ENCODE assay signal across 1 cellular context in the genomic region with DNA sequence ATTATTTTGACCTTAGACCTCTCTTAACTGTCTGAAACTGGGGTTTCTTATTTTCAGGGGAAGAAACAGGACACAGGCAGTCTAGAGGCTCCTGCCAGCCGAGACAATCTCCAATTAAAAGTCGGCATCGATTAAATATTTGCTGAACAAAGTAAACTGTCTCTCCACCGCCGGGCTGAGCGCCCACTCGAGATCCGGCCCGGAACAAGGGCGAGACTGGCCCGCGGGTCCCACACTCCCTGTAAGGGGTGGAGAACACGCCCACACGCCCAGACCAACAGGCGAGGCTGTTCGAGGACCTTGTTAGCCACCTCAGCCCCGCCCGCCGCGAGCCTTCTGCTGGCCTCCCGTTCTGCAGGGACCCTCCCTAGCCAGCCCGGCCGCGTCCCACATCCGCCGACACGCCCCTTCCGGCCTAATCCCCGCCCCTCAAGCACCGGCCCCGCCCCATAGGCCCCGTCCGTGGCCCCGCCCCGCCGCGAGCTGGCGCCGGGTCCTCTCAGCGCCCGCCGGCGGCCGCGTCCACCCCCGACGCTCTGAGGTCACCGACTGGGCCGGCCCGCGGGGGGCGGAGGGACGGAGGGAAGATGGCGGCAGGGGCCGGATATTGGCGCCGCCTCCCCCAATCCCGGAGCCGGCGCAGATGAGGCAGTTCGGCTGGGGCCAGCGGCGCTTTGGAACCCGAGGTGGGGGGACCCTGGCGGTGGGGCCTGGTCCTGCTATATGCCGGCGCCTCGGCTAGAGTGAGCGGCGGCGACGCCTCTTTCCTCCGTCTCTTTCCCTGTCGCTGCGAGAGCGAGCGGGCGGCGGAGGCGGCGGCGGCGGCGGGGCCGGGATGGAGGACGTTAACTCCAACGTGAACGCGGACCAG.
TF ChIP-seq lines count a peak whose summit lies in the region.

A gene (plus strand): TSS at position 625 of the 871 bp plus-strand sequence. CDS start 211 bp downstream, at position 836.

TF ChIP-seq in SK-N-SH, 30 proteins besides CTCF, POLR2A, EP300 and RAD21 (continued from another document):
- TF ChIP-seq, protein P1, sequence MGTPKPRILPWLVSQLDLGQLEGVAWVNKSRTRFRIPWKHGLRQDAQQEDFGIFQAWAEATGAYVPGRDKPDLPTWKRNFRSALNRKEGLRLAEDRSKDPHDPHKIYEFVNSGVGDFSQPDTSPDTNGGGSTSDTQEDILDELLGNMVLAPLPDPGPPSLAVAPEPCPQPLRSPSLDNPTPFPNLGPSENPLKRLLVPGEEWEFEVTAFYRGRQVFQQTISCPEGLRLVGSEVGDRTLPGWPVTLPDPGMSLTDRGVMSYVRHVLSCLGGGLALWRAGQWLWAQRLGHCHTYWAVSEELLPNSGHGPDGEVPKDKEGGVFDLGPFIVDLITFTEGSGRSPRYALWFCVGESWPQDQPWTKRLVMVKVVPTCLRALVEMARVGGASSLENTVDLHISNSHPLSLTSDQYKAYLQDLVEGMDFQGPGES (IDR thresholded peaks at IDR 0.05; ENCODE audit: low read depth, low read length) = 0 out of 2 replicates have a peak, but pooled peaks have one; percentile 10
- TF ChIP-seq, protein P2, sequence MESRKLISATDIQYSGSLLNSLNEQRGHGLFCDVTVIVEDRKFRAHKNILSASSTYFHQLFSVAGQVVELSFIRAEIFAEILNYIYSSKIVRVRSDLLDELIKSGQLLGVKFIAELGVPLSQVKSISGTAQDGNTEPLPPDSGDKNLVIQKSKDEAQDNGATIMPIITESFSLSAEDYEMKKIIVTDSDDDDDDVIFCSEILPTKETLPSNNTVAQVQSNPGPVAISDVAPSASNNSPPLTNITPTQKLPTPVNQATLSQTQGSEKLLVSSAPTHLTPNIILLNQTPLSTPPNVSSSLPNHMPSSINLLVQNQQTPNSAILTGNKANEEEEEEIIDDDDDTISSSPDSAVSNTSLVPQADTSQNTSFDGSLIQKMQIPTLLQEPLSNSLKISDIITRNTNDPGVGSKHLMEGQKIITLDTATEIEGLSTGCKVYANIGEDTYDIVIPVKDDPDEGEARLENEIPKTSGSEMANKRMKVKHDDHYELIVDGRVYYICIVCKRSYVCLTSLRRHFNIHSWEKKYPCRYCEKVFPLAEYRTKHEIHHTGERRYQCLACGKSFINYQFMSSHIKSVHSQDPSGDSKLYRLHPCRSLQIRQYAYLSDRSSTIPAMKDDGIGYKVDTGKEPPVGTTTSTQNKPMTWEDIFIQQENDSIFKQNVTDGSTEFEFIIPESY (IDR thresholded peaks at IDR 0.05; ENCODE audit: borderline replicate concordance, low read depth) = no peak
- TF ChIP-seq TCF12 (IDR thresholded peaks at IDR 0.05) (no peak), YY1 (IDR thresholded peaks at IDR 0.05; ENCODE audit: low read depth) (peak; percentile 88), CHD2 (IDR thresholded peaks at IDR 0.05; ENCODE audit: low read length, partially characterized antibody) (no peak), TAF1 (IDR thresholded peaks at IDR 0.05; ENCODE audit: borderline replicate concordance, low read depth, low read length) (peak; percentile 82), NFIC (IDR thresholded peaks at IDR 0.05; ENCODE audit: borderline replicate concordance) (no peak), FOSL2 (IDR thresholded peaks at IDR 0.05; ENCODE audit: borderline replicate concordance, low read depth) (no peak), GATA2 (CRISPR knock-in tag; IDR thresholded peaks at IDR 0.05) (no peak), FOXJ3 (CRISPR knock-in tag; IDR thresholded peaks at IDR 0.05) (no peak), TEAD4 (IDR thresholded peaks at IDR 0.05; ENCODE audit: borderline replicate concordance, insufficient read depth) (no peak)
- TF ChIP-seq, protein P3, sequence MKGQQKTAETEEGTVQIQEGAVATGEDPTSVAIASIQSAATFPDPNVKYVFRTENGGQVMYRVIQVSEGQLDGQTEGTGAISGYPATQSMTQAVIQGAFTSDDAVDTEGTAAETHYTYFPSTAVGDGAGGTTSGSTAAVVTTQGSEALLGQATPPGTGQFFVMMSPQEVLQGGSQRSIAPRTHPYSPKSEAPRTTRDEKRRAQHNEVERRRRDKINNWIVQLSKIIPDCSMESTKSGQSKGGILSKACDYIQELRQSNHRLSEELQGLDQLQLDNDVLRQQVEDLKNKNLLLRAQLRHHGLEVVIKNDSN (IDR thresholded peaks at IDR 0.05; ENCODE audit: borderline replicate concordance, low read depth) = no peak
- TF ChIP-seq, protein P4, sequence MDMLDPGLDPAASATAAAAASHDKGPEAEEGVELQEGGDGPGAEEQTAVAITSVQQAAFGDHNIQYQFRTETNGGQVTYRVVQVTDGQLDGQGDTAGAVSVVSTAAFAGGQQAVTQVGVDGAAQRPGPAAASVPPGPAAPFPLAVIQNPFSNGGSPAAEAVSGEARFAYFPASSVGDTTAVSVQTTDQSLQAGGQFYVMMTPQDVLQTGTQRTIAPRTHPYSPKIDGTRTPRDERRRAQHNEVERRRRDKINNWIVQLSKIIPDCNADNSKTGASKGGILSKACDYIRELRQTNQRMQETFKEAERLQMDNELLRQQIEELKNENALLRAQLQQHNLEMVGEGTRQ (IDR thresholded peaks at IDR 0.05; ENCODE audit: borderline replicate concordance, low read depth, low read length) = no peak
